In genomic region chr17:75697651-75698291, GRCh38 we compare ENCODE assay signal across 14 cellular contexts. TPM values are rescaled to one million over a fixed set of nuclear protein-coding genes. Genes with fewer than 3 reads are reported as not detected.
A peak's percentile ranks its signal among the peaks of the same experiment; 100 is the strongest.
DNase-seq lines count a peak whose midpoint lies in the region; TF ChIP-seq lines count a peak whose summit lies in the region.
"Had no signal": no experiment of that assay in that cellular context is flagged by ENCODE, and none has a peak within 500 bp of the region (broad histone marks: within the 10 kb centered on the region; RNA-seq: fewer than 3 reads in every experiment).

No MANE protein-coding gene starts in this region.

- H3K4me2 ChIP-seq in hepatocyte = peak overlapping the region; percentile 18
- H3K4me2 ChIP-seq: neural progenitor cell had no signal

- H3K4me1 ChIP-seq in hepatocyte (ENCODE audit: insufficient read depth) = peaks cover 30% of the 10 kb centered on the region

- H3K36me3 Mint-ChIP-seq in activated T-helper 1 cell treated with anti-CD3 and anti-CD28 coated beads, Interleukin-12 subunit alpha, Interleukin-12 subunit beta, Interleukin-2, Interleukin-4 antibody, amounts not matched to agents 30 ng/mL and 10 ng/mL and 1 ng/mL, durations not matched to agents 14 hours and 24 hours and 36 hours (ENCODE audit: low read depth) = peaks cover 34% of the 10 kb centered on the region

- no peak overlapping the region for H2AFZ ChIP-seq in hepatocyte
- H2AFZ ChIP-seq: neural progenitor cell had no signal

- H3K79me2 ChIP-seq in hepatocyte = peaks cover 4% of the 10 kb centered on the region

- 73% methylated on average over 10 of the region's 10 CpGs for WGBS in hepatocyte (ENCODE audit: low lambda C conversion rate, missing lambda C conversion rate)

- H3K9me2 ChIP-seq in hepatocyte (replicated peaks; ENCODE audit: insufficient read depth) = no peaks in the 10 kb centered on the region

- no peaks in the 10 kb centered on the region for H3K4me1 Mint-ChIP-seq in activated T-helper 1 cell treated with anti-CD3 and anti-CD28 coated beads, Interleukin-12 subunit alpha, Interleukin-12 subunit beta, Interleukin-2, Interleukin-4 antibody, amounts not matched to agents 30 ng/mL and 10 ng/mL and 1 ng/mL, durations not matched to agents 14 hours and 24 hours and 36 hours (ENCODE audit: low read depth)
- H3K4me1 Mint-ChIP-seq: B cell had no signal

- no peaks in the 10 kb centered on the region for H3K27me3 ChIP-seq in hepatocyte
- H3K27me3 ChIP-seq: brain microvascular endothelial cell, neural progenitor cell had no signal

- H4K20me1 ChIP-seq in hepatocyte (ENCODE audit: insufficient read depth, poor library complexity, severe bottlenecking) = no peaks in the 10 kb centered on the region

- peaks cover 3% of the 10 kb centered on the region for H3K36me3 ChIP-seq in hepatocyte (replicated peaks; ENCODE audit: insufficient read depth, low read depth)
- H3K36me3 ChIP-seq: neural progenitor cell had no signal

- no peak overlapping the region for H3K4me3 Mint-ChIP-seq in activated T-helper 1 cell treated with anti-CD3 and anti-CD28 coated beads, Interleukin-12 subunit alpha, Interleukin-12 subunit beta, Interleukin-2, Interleukin-4 antibody, amounts not matched to agents 30 ng/mL and 10 ng/mL and 1 ng/mL, durations not matched to agents 14 hours and 24 hours and 36 hours
- H3K4me3 Mint-ChIP-seq: B cell, neural progenitor cell had no signal

- no peak for DNase-seq in activated T-helper 1 cell treated with anti-CD3 and anti-CD28 coated beads, Interleukin-12 subunit alpha, Interleukin-12 subunit beta, Interleukin-2, Interleukin-4 antibody, amounts not matched to agents 30 ng/mL and 10 ng/mL and 1 ng/mL, durations not matched to agents 14 hours and 24 hours and 36 hours (ENCODE audit: low spot score)
- DNase-seq in hepatocyte (ENCODE audit: low spot score) = peak; percentile 26
- DNase-seq in pons (ENCODE audit: low spot score) = peak; percentile 98
- DNase-seq in activated CD8-positive, alpha-beta memory T cell treated with anti-CD3 and anti-CD28 coated beads, Interleukin-2, amount 50 U/mL, for 4 hours = no peak
- DNase-seq in NCI-H2107 (lab: John Stamatoyannopoulos, UW) = no peak
- no peak for DNase-seq in NK-92 treated with Interleukin-12 subunit alpha and Interleukin-12 subunit beta, amount 100 ng/mL, for 24 hours (lab: John Stamatoyannopoulos, UW)
- DNase-seq in GM13976 (ENCODE audit: low spot score) = no peak
- DNase-seq: activated CD4-positive, alpha-beta T cell treated with anti-CD3 and anti-CD28 coated beads, Interleukin-2, amount 50 U/mL, for 48 hours; brain microvascular endothelial cell; NCI-H2081 treated with DMSO at 0.1 percent for 48 hours; SIG-M5 had no signal

- TF ChIP-seq CTCF in C4-2B (conservative IDR thresholded peaks at IDR 0.05) (no peak), hepatocyte (IDR thresholded peaks at IDR 0.05; ENCODE audit: poor library complexity) (no peak), GM13976 (IDR thresholded peaks at IDR 0.05; ENCODE audit: borderline replicate concordance, control extremely low read depth, extremely low read depth, insufficient read depth, missing control alignments) (no peak)

- no peak overlapping the region for H3K4me3 ChIP-seq in hepatocyte
- H3K4me3 ChIP-seq: neural progenitor cell had no signal

- in situ Hi-C loops in GM13976 (cut with MboI; ENCODE audit: low sequenced_read_pairs, unreplicated experiment) = no loop called here

- H3K27ac Mint-ChIP-seq in activated T-helper 1 cell treated with anti-CD3 and anti-CD28 coated beads, Interleukin-12 subunit alpha, Interleukin-12 subunit beta, Interleukin-2, Interleukin-4 antibody, amounts not matched to agents 30 ng/mL and 10 ng/mL and 1 ng/mL, durations not matched to agents 14 hours and 24 hours and 36 hours = peak overlapping the region; percentile 42
- H3K27ac Mint-ChIP-seq: B cell, neural progenitor cell had no signal

- H3K27me3 Mint-ChIP-seq in activated T-helper 1 cell treated with anti-CD3 and anti-CD28 coated beads, Interleukin-12 subunit alpha, Interleukin-12 subunit beta, Interleukin-2, Interleukin-4 antibody, amounts not matched to agents 30 ng/mL and 10 ng/mL and 1 ng/mL, durations not matched to agents 14 hours and 24 hours and 36 hours (ENCODE audit: insufficient read depth) = no peaks in the 10 kb centered on the region
- H3K27me3 Mint-ChIP-seq: B cell had no signal

- intact Hi-C loops in activated T-helper 1 cell treated with anti-CD3 and anti-CD28 coated beads, Interleukin-12 subunit alpha, Interleukin-12 subunit beta, Interleukin-2, Interleukin-4 antibody, amounts not matched to agents 30 ng/mL and 10 ng/mL and 1 ng/mL, durations not matched to agents 14 hours and 24 hours and 36 hours (cut with micrococcal nuclease) = no loop called here

- no peaks in the 10 kb centered on the region for H3K9me3 Mint-ChIP-seq in activated T-helper 1 cell treated with anti-CD3 and anti-CD28 coated beads, Interleukin-12 subunit alpha, Interleukin-12 subunit beta, Interleukin-2, Interleukin-4 antibody, amounts not matched to agents 30 ng/mL and 10 ng/mL and 1 ng/mL, durations not matched to agents 14 hours and 24 hours and 36 hours
- H3K9me3 Mint-ChIP-seq: neural progenitor cell had no signal

- H3K27ac ChIP-seq in C4-2B (peak overlapping the region; percentile 74), hepatocyte (peak overlapping the region; percentile 94)
- H3K27ac ChIP-seq: brain microvascular endothelial cell, neural progenitor cell had no signal

- no peaks in the 10 kb centered on the region for H3K9me3 ChIP-seq in hepatocyte (ENCODE audit: low read depth)

RNA-seq across cellular contexts. Expression of gene ITGB4, which starts 23.5 kb away (rescaled TPM):
- 1.4 and 2.7 TPM in 2 replicates for total RNA-seq in activated T-helper 1 cell treated with anti-CD3 and anti-CD28 coated beads, Interleukin-12 subunit alpha, Interleukin-12 subunit beta, Interleukin-2, Interleukin-4 antibody, amounts not matched to agents 30 ng/mL and 10 ng/mL and 1 ng/mL, durations not matched to agents 14 hours and 24 hours and 36 hours
- total RNA-seq in hepatocyte = 11.5 and 15.7 TPM in 2 replicates
- polyA plus RNA-seq in hepatocyte = 19.4 and 23.5 TPM in 2 replicates

RNA-seq across cellular contexts. Expression of gene SAP30BP, which starts 30.6 kb away (rescaled TPM):
- total RNA-seq in activated T-helper 1 cell treated with anti-CD3 and anti-CD28 coated beads, Interleukin-12 subunit alpha, Interleukin-12 subunit beta, Interleukin-2, Interleukin-4 antibody, amounts not matched to agents 30 ng/mL and 10 ng/mL and 1 ng/mL, durations not matched to agents 14 hours and 24 hours and 36 hours = 113 and 117 TPM in 2 replicates
- 59.3 and 67.5 TPM in 2 replicates for total RNA-seq in hepatocyte
- polyA plus RNA-seq in hepatocyte = 89.9 and 110 TPM in 2 replicates

RNA-seq across cellular contexts. Expression of gene RECQL5, which starts 30.8 kb away (rescaled TPM):
- 29.9 and 34.1 TPM in 2 replicates for total RNA-seq in activated T-helper 1 cell treated with anti-CD3 and anti-CD28 coated beads, Interleukin-12 subunit alpha, Interleukin-12 subunit beta, Interleukin-2, Interleukin-4 antibody, amounts not matched to agents 30 ng/mL and 10 ng/mL and 1 ng/mL, durations not matched to agents 14 hours and 24 hours and 36 hours
- total RNA-seq in hepatocyte = 11.8 and 23.1 TPM in 2 replicates
- 44.4 and 79.6 TPM in 2 replicates for polyA plus RNA-seq in hepatocyte

Comparison
In these comparisons a context has a peak if more than half of its experiments do, and no peak if none do; other contexts are left out.
1. DNase-seq: peak in hepatocyte (single experiment) and pons (single experiment); none in activated T-helper 1 cell treated with anti-CD3 and anti-CD28 coated beads, Interleukin-12 subunit alpha, Interleukin-12 subunit beta, Interleukin-2, Interleukin-4 antibody, amounts not matched to agents 30 ng/mL and 10 ng/mL and 1 ng/mL, durations not matched to agents 14 hours and 24 hours and 36 hours (single experiment), activated CD8-positive, alpha-beta memory T cell treated with anti-CD3 and anti-CD28 coated beads, Interleukin-2, amount 50 U/mL, for 4 hours (single experiment), NCI-H2107 (single experiment), NK-92 treated with Interleukin-12 subunit alpha and Interleukin-12 subunit beta, amount 100 ng/mL, for 24 hours (single experiment) and GM13976 (single experiment).